22 cellular contexts compared by ENCODE assay signal in genomic region chr1:84020151-84020550, GRCh38. TPM values are rescaled to one million over a fixed set of nuclear protein-coding genes. Genes with fewer than 3 reads are reported as not detected.
DNase-seq lines count a peak whose midpoint lies in the region; ATAC-seq, FAIRE-seq and TF ChIP-seq lines count a peak whose summit lies in the region.
"Had no signal": no experiment of that assay in that cellular context is flagged by ENCODE, and none has a peak within 500 bp of the region (broad histone marks: within the 10 kb centered on the region; RNA-seq: fewer than 3 reads in every experiment).

No MANE protein-coding gene starts in this region.

- no peaks in the 10 kb centered on the region for H3K27me3 Mint-ChIP-seq in Calu3 (ENCODE audit: unreplicated experiment)

- H4K5ac ChIP-seq in mesendoderm (ENCODE audit: low read length) = no peak overlapping the region

- no peak overlapping the region for H3K4me3 ChIP-seq in mesendoderm (ENCODE audit: low read length)
- no peak overlapping the region for H3K4me3 ChIP-seq in foreskin fibroblast (ENCODE audit: low read depth in 1 of 2, low read length in 2 of 2)
- H3K4me3 ChIP-seq in small intestine (ENCODE audit: low read depth in 1 of 2, low read length in 2 of 2) = no peak overlapping the region
- no peak overlapping the region for H3K4me3 ChIP-seq in trophoblast cell (ENCODE audit: low read depth, low read length)
- H3K4me3 ChIP-seq: GM23338, left ventricle myocardium inferior, SK-N-MC, transverse colon had no signal

- BruUV-seq in Calu3 (replicated peaks; lab: Mats Ljungman, UMichigan) = no TSS peak

- H3K4me1 ChIP-seq in mesendoderm (ENCODE audit: control insufficient read depth, low read depth, low read length) = no peaks in the 10 kb centered on the region
- H3K4me1 ChIP-seq in small intestine (ENCODE audit: control insufficient read depth in 2 of 2, insufficient read depth in 1 of 2, low read depth in 1 of 2, low read length in 1 of 2) = no peaks in the 10 kb centered on the region
- peaks cover 0 to 4% of the 10 kb centered on the region in 2 experiments for H3K4me1 ChIP-seq in trophoblast cell (ENCODE audit: control insufficient read depth in 1 of 2, insufficient read depth in 2 of 2, low read length in 2 of 2)
- H3K4me1 ChIP-seq: left ventricle myocardium inferior had no signal

- H3K79me1 ChIP-seq in mesendoderm (ENCODE audit: low read length) (no peaks in the 10 kb centered on the region), trophoblast cell (ENCODE audit: low read length) (no peaks in the 10 kb centered on the region)

- H4K91ac ChIP-seq in trophoblast cell (ENCODE audit: low read depth, low read length) = no peak overlapping the region

- H3K9me3 ChIP-seq in small intestine (ENCODE audit: control insufficient read depth, low read depth) (no peaks in the 10 kb centered on the region), trophoblast cell (ENCODE audit: insufficient read depth, low read depth, low read length) (no peaks in the 10 kb centered on the region)
- H3K9me3 ChIP-seq: left ventricle myocardium inferior, transverse colon had no signal

- H2BK15ac ChIP-seq in mesendoderm (replicated peaks; ENCODE audit: low read depth) = no peak overlapping the region

- no peak overlapping the region for H3K4me2 ChIP-seq in mesendoderm (ENCODE audit: low read length)
- H3K4me2 ChIP-seq in trophoblast cell (ENCODE audit: low read length) = no peak overlapping the region
- H3K4me2 ChIP-seq: GM23338 had no signal

- H3K9ac ChIP-seq in mesendoderm (ENCODE audit: low read length) (no peak overlapping the region), trophoblast cell (ENCODE audit: low read length) (no peak overlapping the region)

- H3K27me3 ChIP-seq in mesendoderm (ENCODE audit: insufficient read depth, low read length, poor library complexity) (peaks cover 2% of the 10 kb centered on the region), small intestine (ENCODE audit: control insufficient read depth in 2 of 2, insufficient read depth in 2 of 2, low read length in 2 of 2) (no peaks in the 10 kb centered on the region), trophoblast cell (ENCODE audit: insufficient read depth, low read length) (no peaks in the 10 kb centered on the region)
- H3K27me3 ChIP-seq: transverse colon had no signal

- no peak overlapping the region for H2AFZ ChIP-seq in trophoblast cell (ENCODE audit: insufficient read depth, low read length, poor library complexity)
- H2AFZ ChIP-seq: GM23338 had no signal

- H3K79me2 ChIP-seq in mesendoderm (ENCODE audit: control insufficient read depth, insufficient read depth, low read length) (no peaks in the 10 kb centered on the region), trophoblast cell (ENCODE audit: control insufficient read depth, insufficient read depth, low read length, poor library complexity) (no peaks in the 10 kb centered on the region)

- DNase-seq in Calu3 (peak; percentile 26), HT-29 (ENCODE audit: low spot score) (peak; percentile 37), mesendoderm (peak; percentile 11), foreskin fibroblast (no peak), small intestine (no peak), trophoblast cell (no peak)
- DNase-seq: activated CD4-positive, alpha-beta T cell treated with anti-CD3 and anti-CD28 coated beads for 36 hours; activated gamma-delta T cell treated with Interleukin-2 at 50 U/mL for 16 hours; activated naive CD8-positive, alpha-beta T cell treated with anti-CD3 and anti-CD28 coated beads, Interleukin-2, amount 50 U/mL, for 24 hours; activated T-cell treated with anti-CD3 and anti-CD28 coated beads, Interleukin-2, amount 50 U/mL, for 1 hour; CD4-positive, CD25-positive, alpha-beta regulatory T cell; GF-D8; left ventricle myocardium inferior; NCI-H1048; NCI-H446 treated with DMSO at 0.1 percent for 48 hours; posterior cingulate gyrus; transverse colon had no signal

- no peak overlapping the region for H3K18ac ChIP-seq in mesendoderm (ENCODE audit: low read length)
- H3K18ac ChIP-seq in trophoblast cell (ENCODE audit: low read length) = no peak overlapping the region

- H4K8ac ChIP-seq in mesendoderm (ENCODE audit: low read depth, low read length) = no peak overlapping the region
- no peak overlapping the region for H4K8ac ChIP-seq in trophoblast cell (ENCODE audit: low read depth, low read length)

- H4K12ac ChIP-seq in trophoblast cell (ENCODE audit: low read depth, low read length) = no peak overlapping the region

- no peak for ATAC-seq in HG03520 (IDR thresholded peaks at IDR 0.05; ENCODE audit: unreplicated experiment)
- ATAC-seq: activated CD4-positive, alpha-beta T cell treated with anti-CD3 and anti-CD28 coated beads for 36 hours; activated naive CD8-positive, alpha-beta T cell treated with anti-CD3 and anti-CD28 coated beads, Interleukin-2, amount 50 U/mL, for 24 hours; GM23338 had no signal

- H2BK12ac ChIP-seq in trophoblast cell (ENCODE audit: low read length) = no peak overlapping the region

- H3K23ac ChIP-seq in mesendoderm (ENCODE audit: low read length) (no peak overlapping the region), trophoblast cell (ENCODE audit: low read length) (no peak overlapping the region)

- no peak overlapping the region for H2BK5ac ChIP-seq in mesendoderm (ENCODE audit: low read length)
- no peak overlapping the region for H2BK5ac ChIP-seq in trophoblast cell (ENCODE audit: low read depth, low read length, poor library complexity)

- H3K27ac Mint-ChIP-seq in Calu3 (ENCODE audit: unreplicated experiment) = no peak overlapping the region
- H3K27ac Mint-ChIP-seq: activated CD4-positive, alpha-beta T cell treated with anti-CD3 and anti-CD28 coated beads for 36 hours; activated naive CD8-positive, alpha-beta T cell treated with anti-CD3 and anti-CD28 coated beads, Interleukin-2, amount 50 U/mL, for 24 hours; CD4-positive, CD25-positive, alpha-beta regulatory T cell; GM23338; T-helper 1 cell treated with Interleukin-12 subunit alpha and Interleukin-12 subunit beta and Interleukin-4 antibody, amounts not matched to agents 30 μg/mL and 1 μg/mL, for 36 hours had no signal

- peaks cover 3% of the 10 kb centered on the region for H3K9me3 Mint-ChIP-seq in Calu3 (ENCODE audit: low read depth, unreplicated experiment)
- H3K9me3 Mint-ChIP-seq: activated naive CD8-positive, alpha-beta T cell treated with anti-CD3 and anti-CD28 coated beads, Interleukin-2, amount 50 U/mL, for 24 hours; T-helper 1 cell treated with Interleukin-12 subunit alpha and Interleukin-12 subunit beta and Interleukin-4 antibody, amounts not matched to agents 30 μg/mL and 1 μg/mL, for 36 hours had no signal

- H2BK120ac ChIP-seq in mesendoderm (ENCODE audit: low read depth, low read length) (no peak overlapping the region), trophoblast cell (ENCODE audit: insufficient read depth, low read length, poor library complexity) (no peak overlapping the region)

- no peaks in the 10 kb centered on the region for H3K36me3 Mint-ChIP-seq in Calu3 (ENCODE audit: insufficient read depth, unreplicated experiment)
- H3K36me3 Mint-ChIP-seq: CD4-positive, CD25-positive, alpha-beta regulatory T cell had no signal

- H3K4ac ChIP-seq in mesendoderm (ENCODE audit: low read depth, low read length) = no peak overlapping the region
- H3K4ac ChIP-seq in trophoblast cell (ENCODE audit: low read depth, low read length) = no peak overlapping the region

- H3K36me3 ChIP-seq in mesendoderm (ENCODE audit: control insufficient read depth, insufficient read depth, low read length) (no peaks in the 10 kb centered on the region), small intestine (ENCODE audit: control insufficient read depth in 2 of 2, insufficient read depth in 2 of 2, low read length in 2 of 2) (no peaks in the 10 kb centered on the region), trophoblast cell (ENCODE audit: control insufficient read depth in 1 of 2, insufficient read depth in 2 of 2, low read length in 2 of 2) (no peaks in the 10 kb centered on the region)
- H3K36me3 ChIP-seq: left ventricle myocardium inferior, transverse colon had no signal

- H3K56ac ChIP-seq in mesendoderm (ENCODE audit: low read length) = no peak overlapping the region

- no peak overlapping the region for H3K14ac ChIP-seq in trophoblast cell (ENCODE audit: low read length)

- no CpG with 5 or more reads among the region's 3 CpGs for WGBS in mesendoderm (ENCODE audit: extremely low coverage, insufficient coverage, low lambda C conversion rate)
- 12 to 30% (median 16%) methylated on average over 3 of the region's 3 CpGs for WGBS in small intestine, 3 donors
- no CpG with 5 or more reads among the region's 3 CpGs for WGBS in trophoblast cell (ENCODE audit: extremely low coverage, insufficient coverage, insufficient read length)

- CTCF ChIA-PET in Calu3 (lab: Charles Lee) = no interaction called here

- no peak for FAIRE-seq in small intestine (lab: Jason Lieb, UNC)

- H3K27ac ChIP-seq in VCaP (peak overlapping the region; percentile 85), mesendoderm (ENCODE audit: low read depth, low read length) (no peak overlapping the region), small intestine (ENCODE audit: low read depth in 1 of 2, low read length in 1 of 2) (no peak overlapping the region), trophoblast cell (ENCODE audit: low read depth, low read length) (no peak overlapping the region)
- H3K27ac ChIP-seq: left ventricle myocardium inferior, SK-N-MC, transverse colon had no signal

- H3K4me1 Mint-ChIP-seq in Calu3 (ENCODE audit: low read depth, unreplicated experiment) = peaks cover 8% of the 10 kb centered on the region
- H3K4me1 Mint-ChIP-seq: activated CD4-positive, alpha-beta T cell treated with anti-CD3 and anti-CD28 coated beads for 36 hours; activated naive CD8-positive, alpha-beta T cell treated with anti-CD3 and anti-CD28 coated beads, Interleukin-2, amount 50 U/mL, for 24 hours; CD4-positive, CD25-positive, alpha-beta regulatory T cell; GM23338 had no signal

- H2AK5ac ChIP-seq in mesendoderm (ENCODE audit: low read length) (no peak overlapping the region), trophoblast cell (ENCODE audit: low read length) (no peak overlapping the region)

- intact Hi-C loops in Calu3 (cut with micrococcal nuclease; ENCODE audit: unreplicated experiment) = no loop called here

- TF ChIP-seq CTCF in Calu3 (IDR thresholded peaks at IDR 0.05; ENCODE audit: unreplicated experiment) (no peak), VCaP (conservative IDR thresholded peaks at IDR 0.05) (peak; percentile 62), foreskin fibroblast (IDR thresholded peaks at IDR 0.05; ENCODE audit: low read depth, low read length) (no peak)

- H3K4me3 Mint-ChIP-seq in Calu3 (ENCODE audit: low read depth, unreplicated experiment) = no peak overlapping the region
- H3K4me3 Mint-ChIP-seq: activated CD4-positive, alpha-beta T cell treated with anti-CD3 and anti-CD28 coated beads for 36 hours; activated naive CD8-positive, alpha-beta T cell treated with anti-CD3 and anti-CD28 coated beads, Interleukin-2, amount 50 U/mL, for 24 hours; CD4-positive, CD25-positive, alpha-beta regulatory T cell; GM23338; T-helper 1 cell treated with Interleukin-12 subunit alpha and Interleukin-12 subunit beta and Interleukin-4 antibody, amounts not matched to agents 30 μg/mL and 1 μg/mL, for 36 hours had no signal

RNA-seq across cellular contexts. Expression of gene TTLL7, which starts 21.2 kb away (rescaled TPM):
- 4.6 and 9.0 TPM in 2 replicates for total RNA-seq in Calu3 (2022)
- total RNA-seq in HT-29 (2014; rRNA removed; shearing (Covaris generic)) = 2.6 and 2.8 TPM in 2 replicates
- 3.7 TPM for polyA plus RNA-seq in mesendoderm (2013, experiment 1 of 2)
- polyA plus RNA-seq in mesendoderm (2013, experiment 2 of 2) = 3.2 TPM
- polyA plus RNA-seq in small intestine = 1 to 10 TPM in 1 of 3 donors, under 1 TPM in 1, not detected in 1; 0.54 to 1.6 TPM
- 2.7 and 3.4 TPM in 2 replicates for polyA plus RNA-seq in trophoblast cell (2013)

Comparison
In these comparisons a context has a peak if more than half of its experiments do, and no peak if none do; other contexts are left out.
1. DNase-seq: peak in Calu3 (single experiment), HT-29 (single experiment) and mesendoderm (single experiment); none in foreskin fibroblast (0 of 2), small intestine (single experiment) and trophoblast cell (0 of 2).